In genomic region chr6:99424022-99424421, GRCh38 we compare ENCODE assay signal across 1 cellular context.
TF ChIP-seq lines count a peak whose summit lies in the region.

No MANE protein-coding gene starts in this region.

TF ChIP-seq in endothelial cell of umbilical vein, 7 proteins besides CTCF, POLR2A, EP300 and RAD21 (continued from another document):
- TF ChIP-seq JUN (IDR thresholded peaks at IDR 0.05; ENCODE audit: borderline replicate concordance, insufficient read depth, insufficient read length, low read depth) = no peak
- TF ChIP-seq EZH2 (IDR thresholded peaks at IDR 0.05; ENCODE audit: borderline replicate concordance, low read depth, low read length, severe bottlenecking) = no peak
- TF ChIP-seq FOS (IDR thresholded peaks at IDR 0.05; ENCODE audit: borderline replicate concordance, insufficient read depth, low read length) = no peak
- TF ChIP-seq, protein P1, sequence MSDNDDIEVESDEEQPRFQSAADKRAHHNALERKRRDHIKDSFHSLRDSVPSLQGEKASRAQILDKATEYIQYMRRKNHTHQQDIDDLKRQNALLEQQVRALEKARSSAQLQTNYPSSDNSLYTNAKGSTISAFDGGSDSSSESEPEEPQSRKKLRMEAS (IDR thresholded peaks at IDR 0.05; ENCODE audit: insufficient read depth, insufficient read length) = no peak
- no peak for TF ChIP-seq GATA2 (IDR thresholded peaks at IDR 0.05; ENCODE audit: insufficient read depth, insufficient read length, low read depth, low read length)
